In genomic region chr6:30683980-30684338, GRCh38 we compare ENCODE assay signal across 8 cellular contexts.
DNase-seq lines count a peak whose midpoint lies in the region; ATAC-seq and TF ChIP-seq lines count a peak whose summit lies in the region.

No MANE protein-coding gene starts in this region.

- peak overlapping the region; percentile 96 for H3K4me3 ChIP-seq in ACC112 (ENCODE audit: low read depth, low read length)
- no peak overlapping the region for H3K4me3 ChIP-seq in KMS-11 (IDR thresholded peaks at IDR 0.05; ENCODE audit: insufficient read depth, low read depth, low read length)
- peak overlapping the region; percentile 88 to 97 for H3K4me3 ChIP-seq in muscle layer of duodenum (ENCODE audit: low read depth in 1 of 2, low read length in 2 of 2)

- no peaks in the 10 kb centered on the region for H3K9me3 Mint-ChIP-seq in central memory CD8-positive, alpha-beta T cell

- H3K4me2 ChIP-seq in KMS-11 = peak overlapping the region; percentile 94

- H3K4me1 ChIP-seq in ACC112 (ENCODE audit: control insufficient read depth, insufficient read depth, low read length, unreplicated experiment) = peaks cover 19% of the 10 kb centered on the region
- H3K4me1 ChIP-seq in KMS-11 (ENCODE audit: low read depth, poor library complexity, severe bottlenecking) = peaks cover 59% of the 10 kb centered on the region
- H3K4me1 ChIP-seq in muscle layer of duodenum (ENCODE audit: control insufficient read depth in 1 of 2, insufficient read depth in 2 of 2, low read length in 2 of 2) = peaks cover 22 to 50% of the 10 kb centered on the region in 2 donors

- H3K36me3 Mint-ChIP-seq in central memory CD8-positive, alpha-beta T cell (ENCODE audit: insufficient read depth) = peaks cover 48% of the 10 kb centered on the region

- H3K79me2 ChIP-seq in ACC112 (ENCODE audit: control insufficient read depth, insufficient read depth, low read length, unreplicated experiment) (peaks cover 91% of the 10 kb centered on the region), KMS-11 (ENCODE audit: insufficient read depth, low read depth) (peaks cover 49% of the 10 kb centered on the region)

- no peak overlapping the region for H2AFZ ChIP-seq in ACC112 (ENCODE audit: low read length, unreplicated experiment)
- no peak overlapping the region for H2AFZ ChIP-seq in KMS-11 (ENCODE audit: low read depth)

- H3K36me3 ChIP-seq in ACC112 (ENCODE audit: insufficient read depth, low read length) = peaks cover 19% of the 10 kb centered on the region; the same call in 1 of the 2 replicates
- no peaks in the 10 kb centered on the region for H3K36me3 ChIP-seq in KMS-11 (ENCODE audit: insufficient read depth)
- H3K36me3 ChIP-seq in muscle layer of duodenum (ENCODE audit: control insufficient read depth in 1 of 2, insufficient read depth in 2 of 2, low read length in 2 of 2) = peaks cover 6 to 12% of the 10 kb centered on the region in 2 donors

- no peaks in the 10 kb centered on the region for H3K27me3 Mint-ChIP-seq in central memory CD8-positive, alpha-beta T cell

- H3K27me3 ChIP-seq in ACC112 (ENCODE audit: insufficient read depth, low read length) = no peaks in the 10 kb centered on the region
- no peaks in the 10 kb centered on the region for H3K27me3 ChIP-seq in KMS-11 (ENCODE audit: insufficient read depth, low read depth)
- no peaks in the 10 kb centered on the region for H3K27me3 ChIP-seq in muscle layer of duodenum (ENCODE audit: low read depth, low read length)

- DNase-seq in central memory CD8-positive, alpha-beta T cell (ENCODE audit: low spot score in 2 of 2) = no peak
- no peak for DNase-seq in stimulated activated CD4-positive, alpha-beta T cell treated with anti-CD3 and anti-CD28 coated beads, Interleukin-4, amount 100 ng/mL, for 24 hours
- DNase-seq in SKM-1 (lab: John Stamatoyannopoulos, UW; ENCODE audit: unreplicated experiment) = no peak

- H3K4me1 Mint-ChIP-seq in central memory CD8-positive, alpha-beta T cell = peaks cover 74% of the 10 kb centered on the region

- peak overlapping the region; percentile 92 for H3K4me3 Mint-ChIP-seq in central memory CD8-positive, alpha-beta T cell

- no peak for TF ChIP-seq CTCF in KMS-11 (conservative IDR thresholded peaks at IDR 0.05; ENCODE audit: low read depth, low read length)

- peak overlapping the region; percentile 99 for H3K27ac Mint-ChIP-seq in central memory CD8-positive, alpha-beta T cell (ENCODE audit: low read depth)

- H3K27ac ChIP-seq in ACC112 (ENCODE audit: low read depth, low read length) (peak overlapping the region; percentile 96), KMS-11 (peak overlapping the region; percentile 27; the same call in 1 of the 2 replicates), muscle layer of duodenum (ENCODE audit: low read length) (peak overlapping the region; percentile 96)

- H4K20me1 ChIP-seq in KMS-11 (ENCODE audit: insufficient read depth) = no peaks in the 10 kb centered on the region

- ATAC-seq in central memory CD8-positive, alpha-beta T cell (replicated peaks; ENCODE audit: extremely low read depth, poor library complexity, severe bottlenecking) = no peak
- no peak for ATAC-seq in GM21526 (IDR thresholded peaks at IDR 0.05; ENCODE audit: low FRiP score, unreplicated experiment)
- no peak for ATAC-seq in GM18873 (IDR thresholded peaks at IDR 0.05; ENCODE audit: low FRiP score, unreplicated experiment)

- H3K9ac ChIP-seq in KMS-11 = peak overlapping the region; percentile 13; the same call in 1 of the 2 replicates

- no peaks in the 10 kb centered on the region for H3K9me3 ChIP-seq in muscle layer of duodenum (ENCODE audit: control insufficient read depth in 1 of 2, low read length in 2 of 2)

Comparison
In these comparisons a context has a peak if more than half of its experiments do, and no peak if none do; other contexts are left out.
1. H3K27ac ChIP-seq: peak in every context shown above with its lines; median percentile 96 in ACC112; 96 in muscle layer of duodenum; 27 in KMS-11.